ENCODE assay signal across 1 cellular context in genomic region chr17:42866631-42867575, GRCh38.
TF ChIP-seq lines count a peak whose summit lies in the region.

No MANE protein-coding gene starts in this region.

TF ChIP-seq in HepG2, 621 proteins besides CTCF, POLR2A, EP300 and RAD21 (continued from another document and continues in another):
- TF ChIP-seq ZNF646 (CRISPR knock-in tag; IDR thresholded peaks at IDR 0.05), result no peak
- peak; percentile 62; the same call in 1 of the 2 replicates for TF ChIP-seq ZGPAT (CRISPR knock-in tag; IDR thresholded peaks at IDR 0.05)
- no peak for TF ChIP-seq ZNF879 (CRISPR knock-in tag; IDR thresholded peaks at IDR 0.05)
- 0 out of 2 replicates have a peak, but pooled peaks have one; percentile 43 for TF ChIP-seq ZNF331 (CRISPR knock-in tag; IDR thresholded peaks at IDR 0.05)
- no peak for TF ChIP-seq ZNF512B (CRISPR knock-in tag; IDR thresholded peaks at IDR 0.05; ENCODE audit: borderline replicate concordance)
- peak; percentile 61; the same call in 1 of the 2 replicates for TF ChIP-seq FOXJ3 (CRISPR knock-in tag; IDR thresholded peaks at IDR 0.05; ENCODE audit: borderline replicate concordance)
- TF ChIP-seq KAT8 (CRISPR knock-in tag; IDR thresholded peaks at IDR 0.05), result 0 out of 2 replicates have a peak, but pooled peaks have one; percentile 18
- TF ChIP-seq SIX1 (CRISPR knock-in tag; IDR thresholded peaks at IDR 0.05; ENCODE audit: borderline replicate concordance), result peak; percentile 63; the same call in 1 of the 2 replicates
- TF ChIP-seq ZNF18 (CRISPR knock-in tag; IDR thresholded peaks at IDR 0.05; ENCODE audit: insufficient replicate concordance), result peak; percentile 77
- TF ChIP-seq ZNF605 (CRISPR knock-in tag; IDR thresholded peaks at IDR 0.05), result no peak; the same call in 1 of the 2 replicates
- no peak for TF ChIP-seq CBX2 (IDR thresholded peaks at IDR 0.05; ENCODE audit: low read depth, low read length)
- no peak for TF ChIP-seq CBX2 (CRISPR knock-in tag; IDR thresholded peaks at IDR 0.05; ENCODE audit: low read depth)
- no peak for TF ChIP-seq KDM5B (CRISPR knock-in tag; IDR thresholded peaks at IDR 0.05; ENCODE audit: borderline replicate concordance)
- TF ChIP-seq ZBTB34 (CRISPR knock-in tag; IDR thresholded peaks at IDR 0.05), result no peak
- TF ChIP-seq HES4 (CRISPR knock-in tag; IDR thresholded peaks at IDR 0.05; ENCODE audit: borderline replicate concordance), result 0 out of 2 replicates have a peak, but pooled peaks have one; percentile 36
- no peak for TF ChIP-seq NFYB (CRISPR knock-in tag; IDR thresholded peaks at IDR 0.05)
- no peak for TF ChIP-seq TERF1 (CRISPR knock-in tag; IDR thresholded peaks at IDR 0.05)
- TF ChIP-seq LBX2 (CRISPR knock-in tag; IDR thresholded peaks at IDR 0.05; ENCODE audit: borderline replicate concordance), result no peak
- TF ChIP-seq ZNF780A (CRISPR knock-in tag; IDR thresholded peaks at IDR 0.05), result no peak
- no peak for TF ChIP-seq ZNF10 (CRISPR knock-in tag; IDR thresholded peaks at IDR 0.05; ENCODE audit: borderline replicate concordance, low read depth)
- TF ChIP-seq ARNT (IDR thresholded peaks at IDR 0.05), result no peak
- peak; percentile 66 for TF ChIP-seq ZKSCAN5 (CRISPR knock-in tag; IDR thresholded peaks at IDR 0.05)
- no peak for TF ChIP-seq SRSF9 (IDR thresholded peaks at IDR 0.05; ENCODE audit: borderline replicate concordance, insufficient read depth, low read depth, low read length, poor library complexity, severe bottlenecking)
- peak; percentile 80 for TF ChIP-seq HHEX (CRISPR knock-in tag; IDR thresholded peaks at IDR 0.05)
- TF ChIP-seq ZNF639 (CRISPR knock-in tag; conservative IDR thresholded peaks at IDR 0.05), result no peak
- no peak for TF ChIP-seq ELF4 (CRISPR knock-in tag; IDR thresholded peaks at IDR 0.05; ENCODE audit: borderline replicate concordance)
- no peak for TF ChIP-seq ATM (IDR thresholded peaks at IDR 0.05; ENCODE audit: borderline replicate concordance)
- no peak for TF ChIP-seq NCOA5 (CRISPR knock-in tag; IDR thresholded peaks at IDR 0.05)
- no peak for TF ChIP-seq DNMT3B (CRISPR knock-in tag; conservative IDR thresholded peaks at IDR 0.05)
- TF ChIP-seq PREB (CRISPR knock-in tag; IDR thresholded peaks at IDR 0.05), result no peak
- TF ChIP-seq NR1H2 (CRISPR knock-in tag; IDR thresholded peaks at IDR 0.05; ENCODE audit: borderline replicate concordance, low read depth), result no peak
- no peak for TF ChIP-seq TAF15 (IDR thresholded peaks at IDR 0.05; ENCODE audit: low read depth, low read length, poor library complexity, severe bottlenecking)
- peak; percentile 91; the same call in 1 of the 2 replicates for TF ChIP-seq RXRA (CRISPR knock-in tag; IDR thresholded peaks at IDR 0.05)
- TF ChIP-seq ZFP1 (CRISPR knock-in tag; IDR thresholded peaks at IDR 0.05), result no peak
- no peak; the same call in 1 of the 2 replicates for TF ChIP-seq YEATS4 (CRISPR knock-in tag; IDR thresholded peaks at IDR 0.05; ENCODE audit: borderline replicate concordance)
- TF ChIP-seq ZNF180 (CRISPR knock-in tag; IDR thresholded peaks at IDR 0.05; ENCODE audit: borderline replicate concordance, low read depth), result no peak
- TF ChIP-seq HNF4G (IDR thresholded peaks at IDR 0.05; ENCODE audit: borderline replicate concordance, low read depth, low read length), result peak; percentile 88
- TF ChIP-seq HNF4G (CRISPR knock-in tag; IDR thresholded peaks at IDR 0.05; ENCODE audit: borderline replicate concordance, low read depth), result peak; percentile 78; the same call in 1 of the 2 replicates
- TF ChIP-seq MAFF (IDR thresholded peaks at IDR 0.05; ENCODE audit: low read depth, low read length), result no peak
- no peak for TF ChIP-seq ZNF597 (CRISPR knock-in tag; IDR thresholded peaks at IDR 0.05)
- TF ChIP-seq SP2 (CRISPR knock-in tag; IDR thresholded peaks at IDR 0.05), result no peak
- no peak for TF ChIP-seq REL (CRISPR knock-in tag; conservative IDR thresholded peaks at IDR 0.05)
- TF ChIP-seq ZNF747 (CRISPR knock-in tag; IDR thresholded peaks at IDR 0.05; ENCODE audit: borderline replicate concordance), result no peak
